Comparison of ENCODE assay signal across 7 cellular contexts in genomic region chr6:148999921-149000589, GRCh38.
DNase-seq lines count a peak whose midpoint lies in the region; ATAC-seq and TF ChIP-seq lines count a peak whose summit lies in the region.

No MANE protein-coding gene starts in this region.

- H3K27me3 ChIP-seq in left ventricle myocardium inferior (ENCODE audit: low read depth) (no peaks in the 10 kb centered on the region), thoracic aorta (replicated peaks; ENCODE audit: insufficient read depth) (no peaks in the 10 kb centered on the region)

- peaks cover 7% of the 10 kb centered on the region for H3K36me3 ChIP-seq in left ventricle myocardium inferior
- H3K36me3 ChIP-seq in thoracic aorta: no peaks in the 10 kb centered on the region
- no peaks in the 10 kb centered on the region for H3K36me3 ChIP-seq in OCI-LY7 (ENCODE audit: insufficient read depth, low read length)

- peaks cover 4% of the 10 kb centered on the region for H3K9me3 Mint-ChIP-seq in activated T-helper 17 cell treated with anti-CD3 and anti-CD28 coated beads, Interleukin-2, amount 50 U/mL, for 72 hours

- H3K4me1 Mint-ChIP-seq in activated T-helper 17 cell treated with anti-CD3 and anti-CD28 coated beads, Interleukin-2, amount 50 U/mL, for 72 hours: peaks cover 11% of the 10 kb centered on the region

- H3K9me3 ChIP-seq in left ventricle myocardium inferior (replicated peaks) (peaks cover 17% of the 10 kb centered on the region), thoracic aorta (no peaks in the 10 kb centered on the region), OCI-LY7 (ENCODE audit: low read length) (peaks cover 11% of the 10 kb centered on the region; the same call in 1 of the 2 replicates)

- intact Hi-C loops in left ventricle myocardium inferior (cut with micrococcal nuclease) (no loop called here), OCI-LY7 (cut with micrococcal nuclease; ENCODE audit: unreplicated experiment) (no loop called here)

- no peaks in the 10 kb centered on the region for H3K9me2 ChIP-seq in OCI-LY7 (ENCODE audit: insufficient read depth, low read length)

- BruUV-seq in OCI-LY7 (replicated peaks; lab: Mats Ljungman, UMichigan): no TSS peak

- H3K79me2 ChIP-seq in OCI-LY7 (ENCODE audit: insufficient read depth, low read depth, low read length): no peaks in the 10 kb centered on the region

- H3K4me1 ChIP-seq in left ventricle myocardium inferior (peaks cover 23% of the 10 kb centered on the region), thoracic aorta (ENCODE audit: control insufficient read depth in 1 of 2, low read depth in 2 of 2) (peaks cover 24 to 35% of the 10 kb centered on the region in 2 donors), OCI-LY7 (ENCODE audit: insufficient read depth, low read length, poor library complexity, severe bottlenecking) (no peaks in the 10 kb centered on the region)

- no peak overlapping the region for H3K4me2 ChIP-seq in OCI-LY7 (ENCODE audit: low read length)

- no peak overlapping the region for H3K27ac Mint-ChIP-seq in activated T-helper 17 cell treated with anti-CD3 and anti-CD28 coated beads, Interleukin-2, amount 50 U/mL, for 72 hours

- H3K27ac ChIP-seq in left ventricle myocardium inferior (replicated peaks) (peak overlapping the region; percentile 80), thoracic aorta (peak overlapping the region; percentile 49 to 64), OCI-LY7 (ENCODE audit: low read depth, low read length, poor library complexity, severe bottlenecking) (no peak overlapping the region)

- peak; percentile 81 for ATAC-seq in activated T-helper 17 cell treated with anti-CD3 and anti-CD28 coated beads, Interleukin-2, amount 50 U/mL, for 72 hours (replicated peaks)
- ATAC-seq in thoracic aorta (ENCODE audit: insufficient number of reproducible peaks, low FRiP score, low read depth): no peak
- ATAC-seq in HG03025 (IDR thresholded peaks at IDR 0.05; ENCODE audit: low FRiP score, unreplicated experiment): no peak

- no peak overlapping the region for H3K4me3 ChIP-seq in left ventricle myocardium inferior
- no peak overlapping the region for H3K4me3 ChIP-seq in thoracic aorta
- no peak overlapping the region for H3K4me3 ChIP-seq in OCI-LY7 (ENCODE audit: low read depth, low read length, poor library complexity, severe bottlenecking)

- no peak overlapping the region for H2AFZ ChIP-seq in OCI-LY7 (ENCODE audit: low read length)

- CTCF ChIA-PET in OCI-LY7 (lab: Charles Lee; ENCODE audit: unreplicated experiment): no interaction called here

- H4K20me1 ChIP-seq in OCI-LY7 (ENCODE audit: insufficient read depth, low read length): no peaks in the 10 kb centered on the region

- peak overlapping the region; percentile 42 for H3K4me3 Mint-ChIP-seq in activated T-helper 17 cell treated with anti-CD3 and anti-CD28 coated beads, Interleukin-2, amount 50 U/mL, for 72 hours

- TF ChIP-seq CTCF in left ventricle myocardium inferior (IDR thresholded peaks at IDR 0.05; ENCODE audit: borderline replicate concordance) (no peak), thoracic aorta (IDR thresholded peaks at IDR 0.05) (no peak), GM20000 (IDR thresholded peaks at IDR 0.05; ENCODE audit: extremely low read depth, missing control alignments) (no peak), OCI-LY7 (conservative IDR thresholded peaks at IDR 0.05; ENCODE audit: low read length) (no peak)

- POLR2A ChIA-PET in OCI-LY7 (lab: Charles Lee): interaction anchor here (0.8 to 0.9 kb wide), 2 partner anchors 28 to 1351 kb away, joined by 3 to 8 read pairs; no protein-coding TSS in a partner anchor

- peak; percentile 41 for DNase-seq in KG1 (lab: John Stamatoyannopoulos, UW)
- DNase-seq in left ventricle myocardium inferior: peak; percentile 75
- peak; percentile 40 for DNase-seq in thoracic aorta (ENCODE audit: low spot score)
- DNase-seq in GM20000 (ENCODE audit: low spot score): no peak
- DNase-seq in OCI-LY7 (ENCODE audit: low spot score): no peak

- no peaks in the 10 kb centered on the region for H3K36me3 Mint-ChIP-seq in activated T-helper 17 cell treated with anti-CD3 and anti-CD28 coated beads, Interleukin-2, amount 50 U/mL, for 72 hours (ENCODE audit: low read depth)

- H3K27me3 Mint-ChIP-seq in activated T-helper 17 cell treated with anti-CD3 and anti-CD28 coated beads, Interleukin-2, amount 50 U/mL, for 72 hours: no peaks in the 10 kb centered on the region

Comparison
In these comparisons a context has a peak if more than half of its experiments do, and no peak if none do; other contexts are left out.
1. DNase-seq: peak in KG1 (single experiment), left ventricle myocardium inferior (single experiment) and thoracic aorta (single experiment); none in GM20000 (single experiment) and OCI-LY7 (single experiment).